8 cellular contexts compared by ENCODE assay signal in genomic region chr16:29961127-29961478, GRCh38. TPM values are rescaled to one million over a fixed set of nuclear protein-coding genes. Genes with fewer than 3 reads are reported as not detected.
DNase-seq lines count a peak whose midpoint lies in the region; ATAC-seq, FAIRE-seq and TF ChIP-seq lines count a peak whose summit lies in the region.

No MANE protein-coding gene starts in this region.

- H3K27me3 Mint-ChIP-seq in brain: no peaks in the 10 kb centered on the region

- H3K36me3 Mint-ChIP-seq in brain: peaks cover 10% of the 10 kb centered on the region

- peak overlapping the region; percentile 90 for H3K9ac ChIP-seq in mucosa of rectum (ENCODE audit: low read depth in 1 of 2, low read length in 2 of 2)

- H3K4me3 ChIP-seq in HEK293 (ENCODE audit: low read depth, low read length) (no peak overlapping the region), mucosa of rectum (ENCODE audit: low read length in 2 of 2) (peak overlapping the region; percentile 81 to 90)

- H3K36me3 ChIP-seq in HEK293 (ENCODE audit: control insufficient read depth in 2 of 2, insufficient read depth in 1 of 2, low read length in 2 of 2): peaks cover 0 to 3% of the 10 kb centered on the region in 2 experiments; a peak in 1 of 3 replicates
- H3K36me3 ChIP-seq in mucosa of rectum (ENCODE audit: control insufficient read depth in 2 of 2, insufficient read depth in 2 of 2, low read length in 2 of 2): no peaks in the 10 kb centered on the region

- no peaks in the 10 kb centered on the region for H3K27me3 ChIP-seq in mucosa of rectum (ENCODE audit: control insufficient read depth in 2 of 2, insufficient read depth in 2 of 2, low read length in 2 of 2)

- H3K4me1 Mint-ChIP-seq in brain: peaks cover 23% of the 10 kb centered on the region

- peak overlapping the region; percentile 86 to 95 (median 89) for H3K27ac Mint-ChIP-seq in brain

- H3K9me3 Mint-ChIP-seq in brain: peaks cover 0 to 3% (median 0%) of the 10 kb centered on the region in 5 experiments

- TF ChIP-seq CTCF in 22Rv1 (IDR thresholded peaks at IDR 0.05) (no peak), HEK293 (tag by site-specific recombination; IDR thresholded peaks at IDR 0.05) (no peak), brain (conservative IDR thresholded peaks at IDR 0.05) (no peak)

- CTCF ChIA-PET in HEK293 (lab: Yijun Ruan, JAX): interaction anchor here (0.6 to 3.5 kb wide), 10 partner anchors 10 to 447 kb away, joined by 3 to 16 read pairs (median 4); partner anchors contain the start of genes TAOK2 and TLCD3B

- H3K27ac ChIP-seq in 22Rv1: peak overlapping the region; percentile 74
- no peak overlapping the region; the same call in 1 of the 2 replicates for H3K27ac ChIP-seq in HEK293 (ENCODE audit: extremely low read depth, low read depth, low read length)
- H3K27ac ChIP-seq in mucosa of rectum (ENCODE audit: low read depth in 2 of 2, low read length in 2 of 2): peak overlapping the region; percentile 91 to 94

- POLR2A ChIA-PET in HEK293 (lab: Yijun Ruan, JAX): interaction anchor here (0.6 to 2.5 kb wide), 15 partner anchors 13 to 283 kb away, joined by 3 to 55 read pairs (median 6); partner anchors contain the start of genes ALDOA, CDIPT, HIRIP3 and INO80E

- H3K9me3 ChIP-seq in HEK293 (ENCODE audit: control insufficient read depth, insufficient read depth, low read depth, low read length): no peaks in the 10 kb centered on the region
- H3K9me3 ChIP-seq in mucosa of rectum (ENCODE audit: control insufficient read depth in 2 of 2, low read length in 2 of 2): no peaks in the 10 kb centered on the region

- no peak for FAIRE-seq in GM12891 (lab: Jason Lieb, UNC)

- no peak for TF ChIP-seq POLR2A in GM12891 (IDR thresholded peaks at IDR 0.05; ENCODE audit: low read depth, low read length)

- ATAC-seq in HG03280 (IDR thresholded peaks at IDR 0.05; ENCODE audit: unreplicated experiment): no peak

- H3K4me1 ChIP-seq in HEK293 (ENCODE audit: control insufficient read depth, insufficient read depth, low read length) (0 out of 2 replicates have a peak, but pooled peaks cover 3% of the 10 kb centered on the region), mucosa of rectum (ENCODE audit: control insufficient read depth in 2 of 2, insufficient read depth in 2 of 2, low read length in 2 of 2) (peaks cover 18 to 19% of the 10 kb centered on the region in 2 donors)

- peak overlapping the region; percentile 90 to 95 (median 91) for H3K4me3 Mint-ChIP-seq in brain

- DNase-seq in GM12891 (ENCODE audit: insufficient read length, low spot score) (no peak), SIG-M5 (lab: John Stamatoyannopoulos, UW) (no peak), CD1c-positive myeloid dendritic cell (ENCODE audit: extremely low spot score) (no peak)

TF ChIP-seq in HEK293, 187 proteins besides CTCF, POLR2A, EP300 and RAD21 (continues in another document):
- TF ChIP-seq FEZF1 (tag by site-specific recombination; IDR thresholded peaks at IDR 0.05) (no peak), ATF2 (tag by site-specific recombination; IDR thresholded peaks at IDR 0.05; ENCODE audit: low read depth) (no peak), ZBTB48 (tag by site-specific recombination; IDR thresholded peaks at IDR 0.05) (no peak), ZNF133 (tag by site-specific recombination; IDR thresholded peaks at IDR 0.05) (no peak), ZBTB20 (tag by site-specific recombination; IDR thresholded peaks at IDR 0.05) (no peak), ZNF707 (tag by site-specific recombination; IDR thresholded peaks at IDR 0.05) (no peak), PBX3 (CRISPR knock-in tag; IDR thresholded peaks at IDR 0.05) (0 out of 2 replicates have a peak, but pooled peaks have one; percentile 18), ZFP69B (tag by site-specific recombination; IDR thresholded peaks at IDR 0.05) (0 out of 2 replicates have a peak, but pooled peaks have one; percentile 0), ZNF132 (tag by site-specific recombination; IDR thresholded peaks at IDR 0.05; ENCODE audit: borderline replicate concordance) (no peak)

TF ChIP-seq in GM12891, 5 proteins besides CTCF, POLR2A, EP300 and RAD21:
- TF ChIP-seq POLR2AphosphoS5 (IDR thresholded peaks at IDR 0.05; ENCODE audit: low read depth, low read length) (no peak), TAF1 (IDR thresholded peaks at IDR 0.05; ENCODE audit: low read depth, low read length) (no peak)

RNA-seq across cellular contexts. Expression of gene TMEM219, which starts 0.8 kb away (rescaled TPM):
- 244 TPM for polyA plus RNA-seq in brain (ENCODE audit: insufficient read depth, low read depth, low replicate concordance)
- 63.7 TPM for polyA plus RNA-seq in GM12891 (2012; ENCODE audit: low read depth, missing spikeins)

RNA-seq across cellular contexts. Expression of gene TAOK2, which starts 12.6 kb away (rescaled TPM):
- 45.4 TPM for polyA plus RNA-seq in brain (ENCODE audit: insufficient read depth, low read depth, low replicate concordance)
- 12.2 TPM for polyA plus RNA-seq in GM12891 (2012; ENCODE audit: low read depth, missing spikeins)

RNA-seq across cellular contexts. Expression of gene HIRIP3, which starts 34.3 kb away (rescaled TPM):
- polyA plus RNA-seq in brain (ENCODE audit: insufficient read depth, low read depth, low replicate concordance): 85.9 TPM
- 21.1 TPM for polyA plus RNA-seq in GM12891 (2012; ENCODE audit: low read depth, missing spikeins)

RNA-seq across cellular contexts. Expression of gene INO80E, which starts 34.9 kb away (rescaled TPM):
- polyA plus RNA-seq in brain (ENCODE audit: insufficient read depth, low read depth, low replicate concordance): 147 TPM
- 51.9 TPM for polyA plus RNA-seq in GM12891 (2012; ENCODE audit: low read depth, missing spikeins)

RNA-seq across cellular contexts. Expression of gene KCTD13, which starts 35.1 kb away (rescaled TPM):
- 61.7 TPM for polyA plus RNA-seq in brain (ENCODE audit: insufficient read depth, low read depth, low replicate concordance)
- 12.8 TPM for polyA plus RNA-seq in GM12891 (2012; ENCODE audit: low read depth, missing spikeins)
